Comparison of ENCODE assay signal across 13 cellular contexts in the genomic region with DNA sequence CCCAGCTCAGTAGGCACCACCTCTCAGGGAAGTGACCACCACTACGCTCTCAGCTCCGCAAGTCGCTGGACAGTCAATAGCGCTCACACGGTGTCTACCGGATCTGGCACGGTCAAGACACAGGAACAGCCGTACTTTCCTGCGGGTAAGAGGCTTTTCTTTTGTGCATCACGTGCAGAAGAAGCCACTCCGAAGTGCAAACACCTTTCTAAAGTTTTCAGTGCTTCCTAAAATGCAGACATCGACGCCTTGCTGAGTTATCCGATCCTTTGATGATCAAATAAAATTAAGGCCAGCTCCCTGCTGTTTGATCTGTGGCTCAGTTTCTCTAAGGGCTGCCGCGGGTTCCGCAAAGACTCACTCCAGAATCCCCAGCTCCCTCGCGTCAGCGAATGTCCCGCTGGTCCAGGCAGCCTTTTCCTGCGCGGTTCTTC.
A peak's percentile ranks its signal among the peaks of the same experiment; 100 is the strongest.
DNase-seq lines count a peak whose midpoint lies in the region; ATAC-seq, FAIRE-seq and TF ChIP-seq lines count a peak whose summit lies in the region.
"Had no signal": no experiment of that assay in that cellular context is flagged by ENCODE, and none has a peak within 500 bp of the region (broad histone marks: within the 10 kb centered on the region; RNA-seq: fewer than 3 reads in every experiment).

No MANE protein-coding gene starts in this region.

- no peaks in the 10 kb centered on the region for H3K79me1 ChIP-seq in mesenchymal stem cell (replicated peaks; ENCODE audit: low read length, poor library complexity, severe bottlenecking)

- H4K8ac ChIP-seq in mesenchymal stem cell (ENCODE audit: low read length): peak overlapping the region; percentile 90

- intact Hi-C loops in mammary epithelial cell (cut with micrococcal nuclease) (no loop called here), MCF 10A (cut with micrococcal nuclease) (no loop called here), GM12878 (cut with micrococcal nuclease; ENCODE audit: unreplicated experiment) (no loop called here)

- TF ChIP-seq CTCF in mammary epithelial cell (conservative IDR thresholded peaks at IDR 0.05 in 1 of 2, IDR thresholded peaks at IDR 0.05 in 1 of 2; ENCODE audit: extremely low read depth in 1 of 2, insufficient read depth in 1 of 2, low read depth in 1 of 2, low read length in 2 of 2) (no peak), MCF 10A (IDR thresholded peaks at IDR 0.05; ENCODE audit: unreplicated experiment) (no peak), GM12878 (IDR thresholded peaks at IDR 0.05 in 2 of 3, conservative IDR thresholded peaks at IDR 0.05 in 1 of 3; ENCODE audit: control insufficient read depth in 2 of 3, extremely low read depth in 1 of 3, insufficient read depth in 1 of 3, low read depth in 3 of 3, low read length in 3 of 3) (no peak), type B pancreatic cell (conservative IDR thresholded peaks at IDR 0.05) (no peak)

- H3K4me1 Mint-ChIP-seq in MCF 10A (ENCODE audit: insufficient read depth, unreplicated experiment) (peaks cover 6% of the 10 kb centered on the region), type B pancreatic cell (ENCODE audit: unreplicated experiment) (peaks cover 28% of the 10 kb centered on the region)

- H3K18ac ChIP-seq in mesenchymal stem cell (ENCODE audit: low read depth in 1 of 2, low read length in 2 of 2): peak overlapping the region; percentile 49 to 72

- H3K27ac Mint-ChIP-seq in MCF 10A (ENCODE audit: low read depth, unreplicated experiment) (no peak overlapping the region), type B pancreatic cell (no peak overlapping the region)

- H3K4me3 Mint-ChIP-seq in MCF 10A (ENCODE audit: unreplicated experiment) (no peak overlapping the region), type B pancreatic cell (peak overlapping the region; percentile 50)

- no peaks in the 10 kb centered on the region for H3K36me3 ChIP-seq in mammary epithelial cell (ENCODE audit: insufficient read depth, low read length)
- no peaks in the 10 kb centered on the region for H3K36me3 ChIP-seq in GM12878 (ENCODE audit: control insufficient read depth in 2 of 2, insufficient read depth in 2 of 2, low read length in 1 of 2)
- no peaks in the 10 kb centered on the region for H3K36me3 ChIP-seq in mesenchymal stem cell (ENCODE audit: control insufficient read depth in 1 of 2, insufficient read depth in 2 of 2, low read depth in 1 of 2, low read length in 2 of 2)
- H3K36me3 ChIP-seq: brain microvascular endothelial cell, tibial nerve had no signal

- no peak for FAIRE-seq in GM12878 (lab: Jason Lieb, UNC)

- no peak overlapping the region for H4K91ac ChIP-seq in mesenchymal stem cell (ENCODE audit: low read length)

- SMC1A ChIA-PET in GM12878 (lab: Charles Lee; ENCODE audit: uncharacterized antibody, unreplicated experiment): interaction anchor here (0.8 to 1.0 kb wide), 2 partner anchors 104 to 418 kb away, joined by 3 read pairs; no protein-coding TSS in a partner anchor

- H3K27ac ChIP-seq in mammary epithelial cell (ENCODE audit: insufficient read depth, low read depth, low read length): no peak overlapping the region
- no peak overlapping the region for H3K27ac ChIP-seq in GM12878 (ENCODE audit: control insufficient read depth, insufficient read depth)
- H3K27ac ChIP-seq in mesenchymal stem cell (ENCODE audit: low read length, poor library complexity, severe bottlenecking): no peak overlapping the region
- H3K27ac ChIP-seq in substantia nigra (ENCODE audit: low read depth, low read length, poor library complexity, severe bottlenecking): no peak overlapping the region
- H3K27ac ChIP-seq: brain microvascular endothelial cell, PC-9, tibial nerve had no signal

- no peak overlapping the region for H2BK120ac ChIP-seq in mesenchymal stem cell (ENCODE audit: low read depth, low read length)

- 14% methylated on average over 21 of the region's 23 CpGs for WGBS in mammary epithelial cell (ENCODE audit: low coverage, missing lambda C conversion rate)
- WGBS in GM12878 (ENCODE audit: insufficient coverage, insufficient replicate concordance, low lambda C conversion rate, missing lambda C conversion rate): 42% methylated on average over 23 of the region's 23 CpGs
- WGBS in mesenchymal stem cell: 14% methylated on average over 23 of the region's 23 CpGs

- CTCF ChIA-PET in mammary epithelial cell (lab: Charles Lee; ENCODE audit: low non-redundant PET) (no interaction called here), MCF 10A (lab: Yijun Ruan, JAX) (interaction anchor here (0.5 to 2.6 kb wide), 3 partner anchors 10 to 459 kb away, joined by 4 to 17 read pairs (median 5); no protein-coding TSS in a partner anchor), GM12878 (lab: Yijun Ruan, JAX) (interaction anchor here (1.1 to 1.7 kb wide), 3 partner anchors 11 to 107 kb away, joined by 3 to 6 read pairs (median 5); no protein-coding TSS in a partner anchor)

- H3K27me3 Mint-ChIP-seq in MCF 10A (ENCODE audit: insufficient read depth, unreplicated experiment) (peaks cover 21% of the 10 kb centered on the region), type B pancreatic cell (peaks cover 94% of the 10 kb centered on the region)

- BruUV-seq in mammary epithelial cell (replicated peaks; lab: Mats Ljungman, UMichigan) (no TSS peak), MCF 10A (replicated peaks; lab: Mats Ljungman, UMichigan) (no TSS peak), GM12878 (replicated peaks; lab: Mats Ljungman, UMichigan) (no TSS peak)

- peaks cover 32% of the 10 kb centered on the region for H3K27me3 ChIP-seq in mammary epithelial cell (ENCODE audit: insufficient read depth, low read length)
- peaks cover 5 to 26% of the 10 kb centered on the region in 2 experiments for H3K27me3 ChIP-seq in GM12878 (replicated peaks in 1 of 2; ENCODE audit: control insufficient read depth in 2 of 2, insufficient read depth in 2 of 2, low read length in 1 of 2)
- peaks cover 29 to 51% of the 10 kb centered on the region in 2 experiments for H3K27me3 ChIP-seq in mesenchymal stem cell (ENCODE audit: control insufficient read depth in 1 of 2, insufficient read depth in 1 of 2, low read length in 2 of 2)

- no peak overlapping the region for H3K4ac ChIP-seq in mesenchymal stem cell (ENCODE audit: low read depth in 1 of 2, low read length in 2 of 2)

- no peak for TF ChIP-seq RAD21 in GM12878 (IDR thresholded peaks at IDR 0.05; ENCODE audit: insufficient read depth, low read depth, low read length)

- DNase-seq in mammary epithelial cell (no peak), MCF 10A (ENCODE audit: unreplicated experiment) (no peak), GM12878 (ENCODE audit: low read depth, low spot score) (no peak), mesenchymal stem cell (peak; percentile 28), type B pancreatic cell (ENCODE audit: extremely low spot score, unreplicated experiment) (no peak), substantia nigra (lab: John Stamatoyannopoulos, UW) (no peak), NCI-H2196 treated with DMSO at 0.1 percent for 48 hours (lab: John Stamatoyannopoulos, UW; ENCODE audit: unreplicated experiment) (no peak)
- DNase-seq: brain microvascular endothelial cell; nucleus accumbens; PC-9; stimulated activated CD4-positive, alpha-beta T cell treated with anti-CD3 and anti-CD28 coated beads, Interleukin-12 subunit alpha, Interleukin-12 subunit beta, amount 100 ng/mL, for 4 hours had no signal

- H3K9ac ChIP-seq in mammary epithelial cell (ENCODE audit: insufficient read depth, low read length) (no peak overlapping the region), GM12878 (ENCODE audit: control insufficient read depth, insufficient read depth, low read length) (no peak overlapping the region), mesenchymal stem cell (ENCODE audit: low read length) (no peak overlapping the region)

- no peaks in the 10 kb centered on the region for H3K9me3 ChIP-seq in mammary epithelial cell (replicated peaks; ENCODE audit: insufficient read depth, low read length)
- no peaks in the 10 kb centered on the region for H3K9me3 ChIP-seq in GM12878 (replicated peaks; ENCODE audit: control insufficient read depth, insufficient read depth, low read length)
- H3K9me3 ChIP-seq in mesenchymal stem cell (ENCODE audit: control insufficient read depth, low read length): no peaks in the 10 kb centered on the region
- H3K9me3 ChIP-seq: tibial nerve had no signal

- no peaks in the 10 kb centered on the region for H3K79me2 ChIP-seq in mammary epithelial cell (ENCODE audit: insufficient read depth, low read length)
- no peaks in the 10 kb centered on the region for H3K79me2 ChIP-seq in GM12878 (ENCODE audit: control insufficient read depth, insufficient read depth, low read length)

- H3K4me2 ChIP-seq in mammary epithelial cell (ENCODE audit: insufficient read depth, low read depth, low read length) (peak overlapping the region; percentile 46), GM12878 (ENCODE audit: control insufficient read depth, insufficient read depth) (no peak overlapping the region), mesenchymal stem cell (ENCODE audit: low read length, poor library complexity, severe bottlenecking) (peak overlapping the region; percentile 51)
- H3K4me2 ChIP-seq: PC-9 had no signal

- H2AFZ ChIP-seq in mammary epithelial cell (ENCODE audit: low read depth, low read length) (peak overlapping the region; percentile 3), GM12878 (ENCODE audit: control insufficient read depth, low read depth, low read length) (no peak overlapping the region), mesenchymal stem cell (ENCODE audit: low read depth, low read length) (no peak overlapping the region)
- H2AFZ ChIP-seq: PC-9 had no signal

- no peak overlapping the region for H2BK15ac ChIP-seq in mesenchymal stem cell (ENCODE audit: low read depth, poor library complexity, severe bottlenecking)

- H3K9me3 Mint-ChIP-seq in MCF 10A (ENCODE audit: unreplicated experiment) (no peaks in the 10 kb centered on the region), type B pancreatic cell (no peaks in the 10 kb centered on the region)

- in situ Hi-C loops in mammary epithelial cell (cut with MboI; ENCODE audit: low sequenced_read_pairs in 2 of 2): loop anchor here in 1 of 2 donors (10.0 kb wide), 1 partner anchor 113 kb away; no protein-coding TSS in a partner anchor
- in situ Hi-C loops in GM12878 (cut with MboI): no loop called here

- ATAC-seq in GM12878: peak; percentile 48
- no peak for ATAC-seq in GM21515 (IDR thresholded peaks at IDR 0.05; ENCODE audit: unreplicated experiment)

- no peak overlapping the region for H3K14ac ChIP-seq in mesenchymal stem cell (ENCODE audit: low read length in 2 of 2)

- H4K20me1 ChIP-seq in mammary epithelial cell (ENCODE audit: insufficient read depth, low read length): no peaks in the 10 kb centered on the region
- H4K20me1 ChIP-seq in GM12878 (ENCODE audit: control insufficient read depth, insufficient read depth): no peaks in the 10 kb centered on the region

- POLR2A ChIA-PET in MCF 10A (lab: Yijun Ruan, JAX) (interaction anchor here (0.7 kb wide), 1 partner anchor 54 kb away, joined by 3 read pairs; no protein-coding TSS in a partner anchor), GM12878 (lab: Charles Lee) (no interaction called here)

- no peak overlapping the region for H2BK12ac ChIP-seq in mesenchymal stem cell (ENCODE audit: low read length in 2 of 2)

- H3K4me3 ChIP-seq in mammary epithelial cell (replicated peaks in 1 of 3; ENCODE audit: insufficient read depth in 1 of 3, low read depth in 2 of 3, low read length in 3 of 3) (no peak overlapping the region), GM12878 (no peak overlapping the region), mesenchymal stem cell (ENCODE audit: insufficient read depth in 1 of 2, low read depth in 1 of 2, low read length in 2 of 2) (peak overlapping the region in 1 of 2 experiments; percentile 58)
- H3K4me3 ChIP-seq: PC-9, tibial nerve had no signal

- H3K4me1 ChIP-seq in mammary epithelial cell (ENCODE audit: insufficient read depth, low read length) (peaks cover 4% of the 10 kb centered on the region), GM12878 (ENCODE audit: control insufficient read depth, insufficient read depth, low read length) (no peaks in the 10 kb centered on the region), mesenchymal stem cell (ENCODE audit: control insufficient read depth, insufficient read depth, low read depth, low read length) (peaks cover 10% of the 10 kb centered on the region)

- RAD21 ChIA-PET in GM12878 (lab: Charles Lee; ENCODE audit: unreplicated experiment): no interaction called here

- no peak for TF ChIP-seq POLR2A in GM12878 (IDR thresholded peaks at IDR 0.05; ENCODE audit: low read depth, low read length)

- no peak overlapping the region for H3K23ac ChIP-seq in mesenchymal stem cell (ENCODE audit: low read length in 2 of 2)

- H3K36me3 Mint-ChIP-seq in MCF 10A (ENCODE audit: insufficient read depth, unreplicated experiment) (no peaks in the 10 kb centered on the region), type B pancreatic cell (peaks cover 5% of the 10 kb centered on the region)

- TF ChIP-seq EP300 in GM12878 (IDR thresholded peaks at IDR 0.05; ENCODE audit: borderline replicate concordance in 1 of 2, control insufficient read depth in 1 of 2, low read depth in 2 of 2, low read length in 2 of 2): no peak

- no peak overlapping the region for H2BK5ac ChIP-seq in mesenchymal stem cell (ENCODE audit: low read depth, low read length, poor library complexity, severe bottlenecking)

- no peak overlapping the region for H2AK5ac ChIP-seq in mesenchymal stem cell (ENCODE audit: low read length, severe bottlenecking)

- dilution Hi-C loops in mammary epithelial cell (cut with HindIII; ENCODE audit: low sequenced_read_pairs): no loop called here
